Comparison of ENCODE assay signal across 6 cellular contexts in genomic region chr19:48896191-48896720, GRCh38. TPM values are rescaled to one million over a fixed set of nuclear protein-coding genes. Genes with fewer than 3 reads are reported as not detected.
DNase-seq lines count a peak whose midpoint lies in the region; ATAC-seq and TF ChIP-seq lines count a peak whose summit lies in the region.

No MANE protein-coding gene starts in this region.

- intact Hi-C loops in vagina (cut with DNase I) = no loop called here

- no peaks in the 10 kb centered on the region for H3K27me3 ChIP-seq in vagina

- TF ChIP-seq CTCF in AG10803 (conservative IDR thresholded peaks at IDR 0.05; ENCODE audit: low read length) (no peak), vagina (IDR thresholded peaks at IDR 0.05) (no peak)

- peak overlapping the region; percentile 39 for H3K4me3 ChIP-seq in AG10803 (ENCODE audit: low read length)
- H3K4me3 ChIP-seq in vagina = peak overlapping the region; percentile 46 to 48

- H3K27ac ChIP-seq in vagina = peak overlapping the region; percentile 88

- DNase-seq in AG10803 (ENCODE audit: low read depth) (peak; percentile 33), iris pigment epithelial cell (ENCODE audit: low read depth) (peak; percentile 22), vagina (ENCODE audit: extremely low spot score in 2 of 2) (no peak), GF-D8 (lab: John Stamatoyannopoulos, UW) (no peak)
- peak; percentile 50 for DNase-seq in activated CD8-positive, alpha-beta memory T cell treated with anti-CD3 and anti-CD28 coated beads, Interleukin-2, amount 50 U/mL, for 4 hours

- no peaks in the 10 kb centered on the region for H3K9me3 ChIP-seq in vagina

- no peak for TF ChIP-seq POLR2A in vagina (IDR thresholded peaks at IDR 0.05)

- peaks cover 32% of the 10 kb centered on the region for H3K4me1 ChIP-seq in vagina

- no peaks in the 10 kb centered on the region for H3K36me3 ChIP-seq in vagina

- ATAC-seq in HG03095 (IDR thresholded peaks at IDR 0.05; ENCODE audit: unreplicated experiment) = no peak

RNA-seq across cellular contexts. Expression of gene TULP2, which starts 2.3 kb away (rescaled TPM):
- not detected for total RNA-seq in vagina

RNA-seq across cellular contexts. Expression of gene NUCB1, which starts 3.9 kb away (rescaled TPM):
- total RNA-seq in vagina = 151 TPM

RNA-seq across cellular contexts. Expression of gene PPP1R15A, which starts 24.0 kb away (rescaled TPM):
- 52.1 TPM for total RNA-seq in vagina

RNA-seq across cellular contexts. Expression of gene PLEKHA4, which starts 27.8 kb away (rescaled TPM):
- total RNA-seq in vagina = 37.1 TPM

RNA-seq across cellular contexts. Expression of gene DHDH, which starts 37.2 kb away (rescaled TPM):
- not detected for total RNA-seq in vagina

Comparison
In these comparisons a context has a peak if more than half of its experiments do, and no peak if none do; other contexts are left out.
1. DNase-seq: peak in AG10803 (single experiment), activated CD8-positive, alpha-beta memory T cell treated with anti-CD3 and anti-CD28 coated beads, Interleukin-2, amount 50 U/mL, for 4 hours (single experiment) and iris pigment epithelial cell (single experiment); none in vagina (0 of 2) and GF-D8 (single experiment).